In the genomic region with DNA sequence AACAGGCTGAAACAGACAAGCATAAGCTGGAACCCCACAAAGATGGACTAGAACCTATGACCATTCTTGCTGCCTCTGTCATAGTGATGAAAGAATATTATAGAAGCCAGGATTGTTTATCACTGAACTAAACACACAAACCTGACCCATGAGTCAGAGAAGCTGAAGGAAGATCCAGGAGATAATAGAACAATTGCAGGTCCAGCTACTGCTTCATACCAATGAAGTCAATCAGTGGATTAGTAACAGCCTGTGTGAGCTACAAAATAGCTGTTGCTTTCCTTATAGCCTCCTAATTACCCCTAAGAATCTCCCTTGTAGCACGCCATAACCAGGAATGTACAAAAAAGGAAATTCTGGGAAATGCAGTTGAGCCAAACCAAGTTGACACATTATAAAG, we compare ENCODE assay signal across 17 cellular contexts.
DNase-seq lines count a peak whose midpoint lies in the region; ATAC-seq, FAIRE-seq and TF ChIP-seq lines count a peak whose summit lies in the region.
"Had no signal": no experiment of that assay in that cellular context is flagged by ENCODE, and none has a peak within 500 bp of the region (broad histone marks: within the 10 kb centered on the region; RNA-seq: fewer than 3 reads in every experiment).

No MANE protein-coding gene starts in this region.

- intact Hi-C loops in activated CD8-positive, alpha-beta T cell treated with anti-CD3 and anti-CD28 coated beads for 36 hours (cut with micrococcal nuclease), result no loop called here
- intact Hi-C loops in heart left ventricle (cut with DNase I), result no loop called here

- H3K79me2 ChIP-seq in astrocyte (ENCODE audit: insufficient read depth, low read length), result no peaks in the 10 kb centered on the region

- H3K4me3 Mint-ChIP-seq in HFFc6, result no peak overlapping the region
- no peak overlapping the region for H3K4me3 Mint-ChIP-seq in astrocyte (ENCODE audit: unreplicated experiment)
- H3K4me3 Mint-ChIP-seq in activated CD8-positive, alpha-beta T cell treated with anti-CD3 and anti-CD28 coated beads for 36 hours, result no peak overlapping the region
- H3K4me3 Mint-ChIP-seq: activated naive CD8-positive, alpha-beta T cell treated with anti-CD3 and anti-CD28 coated beads, Interleukin-2, amount 50 U/mL, for 24 hours had no signal

- H3K9me3 Mint-ChIP-seq in HFFc6, result peaks cover 30% of the 10 kb centered on the region
- no peaks in the 10 kb centered on the region for H3K9me3 Mint-ChIP-seq in astrocyte (ENCODE audit: unreplicated experiment)
- H3K9me3 Mint-ChIP-seq in activated CD8-positive, alpha-beta T cell treated with anti-CD3 and anti-CD28 coated beads for 36 hours, result no peaks in the 10 kb centered on the region

- H3K27ac Mint-ChIP-seq in HFFc6 (no peak overlapping the region), astrocyte (ENCODE audit: unreplicated experiment) (peak overlapping the region; percentile 93)
- H3K27ac Mint-ChIP-seq in activated CD8-positive, alpha-beta T cell treated with anti-CD3 and anti-CD28 coated beads for 36 hours, result no peak overlapping the region
- H3K27ac Mint-ChIP-seq: activated naive CD8-positive, alpha-beta T cell treated with anti-CD3 and anti-CD28 coated beads, Interleukin-2, amount 50 U/mL, for 24 hours; activated T-helper 2 cell treated with anti-CD3 and anti-CD28 coated beads, Interferon-gamma antibody, Interleukin-2, Interleukin-4, amounts not matched to agents 10 μg/mL and 5 μg/mL and 100 μg/mL, durations not matched to agents 14 hours and 24 hours and 36 hours had no signal

- ATAC-seq in activated CD8-positive, alpha-beta T cell treated with anti-CD3 and anti-CD28 coated beads for 36 hours, result no peak
- no peak for ATAC-seq in GM18502 (IDR thresholded peaks at IDR 0.05; ENCODE audit: poor library complexity, unreplicated experiment)
- no peak for ATAC-seq in GM18909 (IDR thresholded peaks at IDR 0.05; ENCODE audit: poor library complexity, unreplicated experiment)
- no peak for ATAC-seq in heart left ventricle
- ATAC-seq: activated naive CD8-positive, alpha-beta T cell treated with anti-CD3 and anti-CD28 coated beads, Interleukin-2, amount 50 U/mL, for 24 hours; left cardiac atrium had no signal

- H4K20me1 ChIP-seq in astrocyte (ENCODE audit: insufficient read depth, low read length), result no peaks in the 10 kb centered on the region

- H3K4me1 Mint-ChIP-seq in HFFc6 (ENCODE audit: low read depth) (no peaks in the 10 kb centered on the region), astrocyte (ENCODE audit: low read depth, unreplicated experiment) (peaks cover 28% of the 10 kb centered on the region)
- no peaks in the 10 kb centered on the region for H3K4me1 Mint-ChIP-seq in activated CD8-positive, alpha-beta T cell treated with anti-CD3 and anti-CD28 coated beads for 36 hours (ENCODE audit: low read depth)
- H3K4me1 Mint-ChIP-seq: activated naive CD8-positive, alpha-beta T cell treated with anti-CD3 and anti-CD28 coated beads, Interleukin-2, amount 50 U/mL, for 24 hours had no signal

- no peak overlapping the region for H3K9ac ChIP-seq in astrocyte (ENCODE audit: low read length)

- H3K9me3 ChIP-seq in astrocyte (ENCODE audit: insufficient read depth, low read depth, low read length), result no peaks in the 10 kb centered on the region
- no peaks in the 10 kb centered on the region for H3K9me3 ChIP-seq in heart left ventricle

- H3K36me3 ChIP-seq in astrocyte (ENCODE audit: insufficient read depth, low read length), result no peaks in the 10 kb centered on the region
- no peaks in the 10 kb centered on the region for H3K36me3 ChIP-seq in kidney epithelial cell (ENCODE audit: control insufficient read depth, insufficient read depth, low read length)
- H3K36me3 ChIP-seq in heart left ventricle, result no peaks in the 10 kb centered on the region

- POLR2A ChIA-PET in activated CD8-positive, alpha-beta T cell treated with anti-CD3 and anti-CD28 coated beads for 36 hours (lab: Charles Lee), result interaction anchor here (0.6 kb wide), 1 partner anchor 33 kb away, joined by 3 read pairs; no protein-coding TSS in a partner anchor

- TF ChIP-seq CTCF in HFFc6 (IDR thresholded peaks at IDR 0.05) (no peak), astrocyte (IDR thresholded peaks at IDR 0.05; ENCODE audit: insufficient read depth, low read depth, low read length) (no peak), kidney epithelial cell (IDR thresholded peaks at IDR 0.05; ENCODE audit: insufficient read depth, low read length, poor library complexity, severe bottlenecking) (no peak), heart left ventricle (IDR thresholded peaks at IDR 0.05) (no peak)
- no peak for TF ChIP-seq CTCF in activated CD8-positive, alpha-beta T cell treated with anti-CD3 and anti-CD28 coated beads for 36 hours (IDR thresholded peaks at IDR 0.05)

- FAIRE-seq in astrocyte (lab: Jason Lieb, UNC), result peak; percentile 37

- H3K36me3 Mint-ChIP-seq in HFFc6 (ENCODE audit: low read depth) (no peaks in the 10 kb centered on the region), astrocyte (ENCODE audit: low read depth, unreplicated experiment) (no peaks in the 10 kb centered on the region)
- no peaks in the 10 kb centered on the region for H3K36me3 Mint-ChIP-seq in activated CD8-positive, alpha-beta T cell treated with anti-CD3 and anti-CD28 coated beads for 36 hours (ENCODE audit: low read depth)

- H2AFZ ChIP-seq in astrocyte (ENCODE audit: low read depth, low read length), result no peak overlapping the region

- H3K27ac ChIP-seq in astrocyte (ENCODE audit: low read depth, low read length) (peak overlapping the region; percentile 28), heart left ventricle (no peak overlapping the region)
- H3K27ac ChIP-seq: SK-N-MC had no signal

- H3K4me1 ChIP-seq in astrocyte (ENCODE audit: insufficient read depth, low read length) (no peaks in the 10 kb centered on the region), heart left ventricle (no peaks in the 10 kb centered on the region)

- no peaks in the 10 kb centered on the region for H3K27me3 Mint-ChIP-seq in HFFc6 (ENCODE audit: insufficient read depth)
- H3K27me3 Mint-ChIP-seq in astrocyte (ENCODE audit: low read depth, unreplicated experiment), result no peaks in the 10 kb centered on the region
- H3K27me3 Mint-ChIP-seq in activated CD8-positive, alpha-beta T cell treated with anti-CD3 and anti-CD28 coated beads for 36 hours, result no peaks in the 10 kb centered on the region

- H3K4me3 ChIP-seq in astrocyte (ENCODE audit: insufficient read depth, low read depth, low read length) (no peak overlapping the region), kidney epithelial cell (ENCODE audit: low read depth, low read length) (no peak overlapping the region), heart left ventricle (no peak overlapping the region)
- H3K4me3 ChIP-seq: SK-N-MC had no signal

- no peak overlapping the region for H3K4me2 ChIP-seq in astrocyte (ENCODE audit: low read length)

- CTCF ChIA-PET in activated CD8-positive, alpha-beta T cell treated with anti-CD3 and anti-CD28 coated beads for 36 hours (lab: Charles Lee), result no interaction called here

- 88 to 95% (median 91%) methylated on average over 1 of the region's 1 CpG for WGBS in heart left ventricle, 4 donors

- TF ChIP-seq POLR2A in heart left ventricle (IDR thresholded peaks at IDR 0.05), result no peak

- DNase-seq in A172 (ENCODE audit: low spot score), result peak; percentile 49
- DNase-seq in HFFc6, result peak; percentile 1
- peak; percentile 69 for DNase-seq in astrocyte (ENCODE audit: low read depth)
- peak; percentile 58 for DNase-seq in kidney epithelial cell (ENCODE audit: low read depth)
- no peak for DNase-seq in activated CD8-positive, alpha-beta T cell treated with anti-CD3 and anti-CD28 coated beads for 36 hours
- DNase-seq in heart left ventricle, result no peak
- DNase-seq: activated naive CD8-positive, alpha-beta T cell treated with anti-CD3 and anti-CD28 coated beads, Interleukin-2, amount 50 U/mL, for 24 hours; DMS153; effector memory CD4-positive, alpha-beta T cell; GOT3; hypothalamus; left cardiac atrium; NCI-H524 treated with DMSO at 0.1 percent for 48 hours had no signal

- no peaks in the 10 kb centered on the region for H3K27me3 ChIP-seq in astrocyte (ENCODE audit: insufficient read depth, low read length)
- no peaks in the 10 kb centered on the region for H3K27me3 ChIP-seq in kidney epithelial cell (ENCODE audit: control insufficient read depth, insufficient read depth, low read length)
- H3K27me3 ChIP-seq in heart left ventricle, result no peaks in the 10 kb centered on the region

Comparison
In these comparisons a context has a peak if more than half of its experiments do, and no peak if none do; other contexts are left out.
1. DNase-seq: peak in A172 (single experiment), HFFc6 (single experiment), astrocyte (single experiment) and kidney epithelial cell (single experiment); none in activated CD8-positive, alpha-beta T cell treated with anti-CD3 and anti-CD28 coated beads for 36 hours (single experiment) and heart left ventricle (0 of 5).